In genomic region chr5:6184481-6184880, GRCh38 we compare ENCODE assay signal across 24 cellular contexts.
"Had no signal": no experiment of that assay in that cellular context is flagged by ENCODE, and none has a peak within 500 bp of the region (broad histone marks: within the 10 kb centered on the region; RNA-seq: fewer than 3 reads in every experiment).

No MANE protein-coding gene starts in this region.

- H3K4me3 Mint-ChIP-seq: dendritic cell treated with granulocyte-macrophage colony-stimulating factor and Interleukin-4, amounts not matched to agents 40 ng/mL and 50 ng/mL, for 4 days; effector memory CD8-positive, alpha-beta T cell; endodermal cell had no signal

- H3K4me1 ChIP-seq: colonic mucosa, esophagus muscularis mucosa, esophagus squamous epithelium, foreskin keratinocyte, gastrocnemius medialis, gastroesophageal sphincter, heart left ventricle had no signal

- H3K27me3 ChIP-seq: colonic mucosa, dorsolateral prefrontal cortex, esophagus squamous epithelium, foreskin keratinocyte, gastrocnemius medialis, gastroesophageal sphincter, heart left ventricle had no signal

- H3K27ac Mint-ChIP-seq: dendritic cell treated with granulocyte-macrophage colony-stimulating factor and Interleukin-4, amounts not matched to agents 40 ng/mL and 50 ng/mL, for 4 days; effector memory CD8-positive, alpha-beta T cell; endodermal cell had no signal

- H3K4me3 ChIP-seq: colonic mucosa, coronary artery, dorsolateral prefrontal cortex, esophagus muscularis mucosa, esophagus squamous epithelium, gastrocnemius medialis, gastroesophageal sphincter, heart left ventricle had no signal

- H3K9me3 ChIP-seq: colonic mucosa, esophagus muscularis mucosa, esophagus squamous epithelium, gastrocnemius medialis, gastroesophageal sphincter, heart left ventricle had no signal

- H3K9me3 Mint-ChIP-seq: effector memory CD8-positive, alpha-beta T cell; endodermal cell had no signal

- H3K27ac ChIP-seq: colonic mucosa, coronary artery, dorsolateral prefrontal cortex, epithelial cell of prostate, esophagus muscularis mucosa, esophagus squamous epithelium, foreskin keratinocyte, gastrocnemius medialis, gastroesophageal sphincter, heart left ventricle had no signal

- DNase-seq: colonic mucosa; cortex of kidney; dermis blood vessel endothelial cell; dorsolateral prefrontal cortex; effector CD4-positive, alpha-beta T cell; effector CD8-positive, alpha-beta T cell; effector memory CD4-positive, alpha-beta T cell; effector memory CD8-positive, alpha-beta T cell; endodermal cell; erythroblast; esophagus squamous epithelium; foreskin fibroblast; foreskin keratinocyte; foreskin melanocyte; gastrocnemius medialis; glutamatergic neuron; head of caudate nucleus; heart left ventricle had no signal

- H3K4me1 Mint-ChIP-seq: endodermal cell had no signal

- H3K27me3 Mint-ChIP-seq: dendritic cell treated with granulocyte-macrophage colony-stimulating factor and Interleukin-4, amounts not matched to agents 40 ng/mL and 50 ng/mL, for 4 days had no signal

- H3K36me3 ChIP-seq: colonic mucosa, esophagus muscularis mucosa, esophagus squamous epithelium, gastrocnemius medialis, gastroesophageal sphincter, heart left ventricle had no signal

- ATAC-seq: effector memory CD8-positive, alpha-beta T cell; esophagus mucosa; foreskin keratinocyte; gastrocnemius medialis; gastroesophageal sphincter; heart left ventricle had no signal
